Comparison of ENCODE assay signal across 8 cellular contexts in the genomic region with DNA sequence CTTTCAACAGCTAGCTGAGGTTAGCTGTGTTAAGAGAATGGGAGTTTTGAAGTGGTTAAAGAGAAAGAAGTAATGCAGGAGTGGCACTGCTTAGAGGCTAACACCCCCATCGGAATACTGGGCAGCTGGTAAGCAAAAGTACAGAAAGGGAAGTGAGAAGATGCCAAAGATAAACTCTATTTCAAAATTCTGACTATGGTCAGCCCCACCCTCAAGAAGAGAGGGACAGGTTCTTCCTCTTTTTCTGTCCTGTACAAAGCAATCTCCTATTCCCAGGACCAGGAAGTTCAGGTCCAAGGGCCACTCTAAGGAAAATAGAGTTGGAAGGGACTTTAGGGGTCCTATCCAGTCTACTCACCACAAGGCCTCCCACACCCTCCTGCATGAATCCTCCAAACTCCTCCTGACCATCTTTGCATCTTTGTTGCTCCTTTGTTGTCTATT. TPM values are rescaled to one million over a fixed set of nuclear protein-coding genes. Genes with fewer than 3 reads are reported as not detected.
DNase-seq lines count a peak whose midpoint lies in the region; ATAC-seq and TF ChIP-seq lines count a peak whose summit lies in the region.

No MANE protein-coding gene starts in this region.

- H3K4me3 Mint-ChIP-seq in CD4-positive, alpha-beta memory T cell = peak overlapping the region; percentile 0 to 58 (median 38)

- POLR2A ChIA-PET in CD4-positive, alpha-beta memory T cell (lab: Charles Lee; ENCODE audit: partially characterized antibody) = interaction anchor here (0.7 to 1.1 kb wide), 2 partner anchors 8 to 77 kb away, joined by 3 to 4 read pairs; no protein-coding TSS in a partner anchor

- peak in 2 of 5 donors; percentile 10 to 13 for DNase-seq in CD4-positive, alpha-beta memory T cell
- DNase-seq in ascending aorta (ENCODE audit: low spot score in 2 of 2) (no peak), posterior cingulate gyrus (no peak), activated gamma-delta T cell treated with Interleukin-2 at 50 U/mL for 16 hours (no peak), NCI-H526 treated with DMSO at 0.1 percent for 48 hours (lab: John Stamatoyannopoulos, UW) (no peak)
- no peak for DNase-seq in activated CD8-positive, alpha-beta memory T cell treated with anti-CD3 and anti-CD28 coated beads for 24 hours

- H3K4me3 ChIP-seq in CD4-positive, alpha-beta memory T cell (ENCODE audit: low read length in 2 of 2) = no peak overlapping the region
- H3K4me3 ChIP-seq in ascending aorta = no peak overlapping the region

- H3K27ac ChIP-seq in CD4-positive, alpha-beta memory T cell (ENCODE audit: low read depth, low read length) = no peak overlapping the region
- peak overlapping the region; percentile 61 to 65 for H3K27ac ChIP-seq in ascending aorta

- H3K36me3 Mint-ChIP-seq in CD4-positive, alpha-beta memory T cell = no peaks in the 10 kb centered on the region

- peak overlapping the region in 6 of 7 donors; percentile 42 to 77 (median 66) for H3K27ac Mint-ChIP-seq in CD4-positive, alpha-beta memory T cell

- ATAC-seq in GM19438 (IDR thresholded peaks at IDR 0.05; ENCODE audit: low read depth, unreplicated experiment) (peak; percentile 76), HG03439 (IDR thresholded peaks at IDR 0.05; ENCODE audit: unreplicated experiment) (peak; percentile 85)

- H3K4me1 Mint-ChIP-seq in CD4-positive, alpha-beta memory T cell = peaks cover 42 to 53% (median 49%) of the 10 kb centered on the region in 4 donors

- no peaks in the 10 kb centered on the region for H3K27me3 ChIP-seq in CD4-positive, alpha-beta memory T cell (ENCODE audit: insufficient read depth, low read length)
- H3K27me3 ChIP-seq in ascending aorta = no peaks in the 10 kb centered on the region

- H3K9me3 ChIP-seq in CD4-positive, alpha-beta memory T cell (ENCODE audit: control insufficient read depth in 1 of 2, low read length in 2 of 2) = no peaks in the 10 kb centered on the region
- H3K9me3 ChIP-seq in ascending aorta = no peaks in the 10 kb centered on the region

- intact Hi-C loops in CD4-positive, alpha-beta memory T cell (cut with micrococcal nuclease) = loop anchor here (5.0 kb wide), 1 partner anchor 48 kb away; a partner anchor contains a TSS
- intact Hi-C loops in ascending aorta (cut with DNase I) (loop anchor here (5.0 kb wide), 1 partner anchor 147 kb away; a partner anchor contains a TSS), posterior cingulate gyrus (cut with DNase I) (loop anchor here (10.0 kb wide), 1 partner anchor 46 kb away; a partner anchor contains a TSS)

- TF ChIP-seq CTCF in ascending aorta (IDR thresholded peaks at IDR 0.05) = no peak

- H3K36me3 ChIP-seq in CD4-positive, alpha-beta memory T cell (ENCODE audit: insufficient read depth, low read length) = no peaks in the 10 kb centered on the region
- no peaks in the 10 kb centered on the region for H3K36me3 ChIP-seq in ascending aorta

- peaks cover 0 to 1% (median 0%) of the 10 kb centered on the region in 8 donors for H3K9me3 Mint-ChIP-seq in CD4-positive, alpha-beta memory T cell

- CTCF ChIA-PET in CD4-positive, alpha-beta memory T cell (lab: Charles Lee; ENCODE audit: partially characterized antibody) = interaction anchor here (1.2 kb wide), 1 partner anchor 49 kb away, joined by 3 read pairs; no protein-coding TSS in a partner anchor

- no peaks in the 10 kb centered on the region for H3K27me3 Mint-ChIP-seq in CD4-positive, alpha-beta memory T cell

- peaks cover 44% of the 10 kb centered on the region for H3K4me1 ChIP-seq in CD4-positive, alpha-beta memory T cell (ENCODE audit: insufficient read depth, low read length)
- peaks cover 4 to 36% of the 10 kb centered on the region in 2 donors for H3K4me1 ChIP-seq in ascending aorta

RNA-seq across cellular contexts. Expression of a gene that starts 45.9 kb away (rescaled TPM):
- total RNA-seq in CD4-positive, alpha-beta memory T cell = 10 to 100 TPM; 17.0 to 19.9 TPM
- 1 to 10 TPM; 4.6 to 8.0 TPM for polyA plus RNA-seq in CD4-positive, alpha-beta memory T cell
- total RNA-seq in ascending aorta = 31.9 TPM
